ENCODE assay signal across 29 cellular contexts in the genomic region with DNA sequence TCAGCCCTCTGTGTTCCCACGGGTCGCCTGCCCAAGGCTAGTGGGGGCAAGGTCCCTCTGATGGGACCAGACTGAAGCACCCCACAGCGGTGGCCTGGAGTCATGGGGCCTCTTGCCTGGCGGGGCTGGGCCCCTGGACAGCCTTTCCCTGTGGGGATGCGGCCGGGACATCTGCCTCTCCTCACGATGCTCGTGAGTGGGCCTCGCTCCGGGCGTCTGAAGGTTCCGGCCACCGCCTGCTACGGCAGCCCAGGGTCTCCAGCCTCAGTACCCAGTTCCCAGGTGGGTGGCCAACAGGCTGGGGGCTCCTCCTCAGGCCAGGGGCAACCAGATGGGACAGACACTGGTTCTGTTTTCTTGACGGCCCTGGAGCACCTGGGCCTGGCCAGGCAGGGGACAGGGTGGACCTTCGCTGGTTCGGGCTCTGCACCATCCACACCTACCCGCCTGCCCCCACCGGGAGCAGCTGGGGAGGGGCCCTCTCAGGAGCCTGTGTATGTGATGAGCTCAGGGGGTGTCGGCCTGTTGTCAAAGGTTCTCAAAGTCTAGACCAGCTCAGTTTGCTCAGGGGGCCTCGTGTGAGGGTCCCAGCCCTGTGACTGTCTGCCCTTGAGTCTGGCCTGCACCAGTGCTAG. TPM values are rescaled to one million over a fixed set of nuclear protein-coding genes. Genes with fewer than 3 reads are reported as not detected.
"Had no signal": no experiment of that assay in that cellular context is flagged by ENCODE, and none has a peak within 500 bp of the region (broad histone marks: within the 10 kb centered on the region; RNA-seq: fewer than 3 reads in every experiment).

No MANE protein-coding gene starts in this region.

- H3K9me3 ChIP-seq: esophagus squamous epithelium, lower lobe of right lung, sigmoid colon, stomach, thyroid gland, vagina had no signal

- FAIRE-seq: endometrium, kidney had no signal

- DNase-seq: dermis blood vessel endothelial cell; effector memory CD4-positive, alpha-beta T cell; erythroblast; esophagus squamous epithelium; foreskin melanocyte; glutamatergic neuron; kidney; left ventricle myocardium superior; lower lobe of right lung; natural killer cell; sigmoid colon; stimulated activated CD4-positive, alpha-beta T cell treated with anti-CD3 and anti-CD28 coated beads, Interleukin-2, amount 100 ng/mL, for 24 hours; stimulated activated CD4-positive, alpha-beta T cell treated with anti-CD3 and anti-CD28 coated beads, Interleukin-4, amount 100 ng/mL, for 24 hours; stimulated activated naive CD4-positive, alpha-beta T cell treated with Interleukin-2 at 50 U/mL for 16 hours; stomach; thyroid gland; trophoblast cell had no signal

- H3K36me3 ChIP-seq: lower lobe of right lung, thyroid gland, vagina had no signal

- H3K79me2 ChIP-seq: parathyroid adenoma had no signal

- H3K9ac ChIP-seq: parathyroid adenoma had no signal

- H3K27ac Mint-ChIP-seq: natural killer cell; progenitor cell of endocrine pancreas; stimulated activated effector memory CD8-positive, alpha-beta T cell treated with anti-CD3 and anti-CD28 coated beads, Interleukin-12 subunit alpha, Interleukin-12 subunit beta, amount 100 ng/mL, for 72 hours had no signal

- H3K4me3 ChIP-seq: coronary artery, esophagus squamous epithelium, lower lobe of right lung, sigmoid colon, stomach, thyroid gland, vagina had no signal

- H3K27me3 ChIP-seq: thyroid gland, vagina had no signal

- H3K36me3 Mint-ChIP-seq: natural killer cell; stimulated activated effector memory CD8-positive, alpha-beta T cell treated with anti-CD3 and anti-CD28 coated beads, Interleukin-12 subunit alpha, Interleukin-12 subunit beta, amount 100 ng/mL, for 72 hours had no signal

- H3K4me3 Mint-ChIP-seq: natural killer cell; neural crest cell; stimulated activated effector memory CD8-positive, alpha-beta T cell treated with anti-CD3 and anti-CD28 coated beads, Interleukin-12 subunit alpha, Interleukin-12 subunit beta, amount 100 ng/mL, for 72 hours had no signal

- ATAC-seq: left ventricle myocardium superior; lower lobe of right lung; stimulated activated effector memory CD8-positive, alpha-beta T cell treated with anti-CD3 and anti-CD28 coated beads, Interleukin-12 subunit alpha, Interleukin-12 subunit beta, amount 100 ng/mL, for 72 hours had no signal

- H3K27ac ChIP-seq: coronary artery, esophagus squamous epithelium, lower lobe of right lung, parathyroid adenoma, sigmoid colon, stomach, thyroid gland, vagina had no signal

- H3K4me1 ChIP-seq: esophagus squamous epithelium, lower lobe of right lung, parathyroid adenoma, sigmoid colon, thyroid gland, vagina had no signal

- H3K9me3 Mint-ChIP-seq: natural killer cell; neural crest cell; stimulated activated effector memory CD8-positive, alpha-beta T cell treated with anti-CD3 and anti-CD28 coated beads, Interleukin-12 subunit alpha, Interleukin-12 subunit beta, amount 100 ng/mL, for 72 hours had no signal

- H2AFZ ChIP-seq: parathyroid adenoma had no signal

RNA-seq across cellular contexts. Expression of gene DOK7, which starts 32.4 kb away (rescaled TPM):
- total RNA-seq: mesenteric fat pad, neural crest cell, osteoblast, progenitor cell of endocrine pancreas, subcutaneous adipose tissue had no signal

RNA-seq across cellular contexts. Expression of gene HGFAC, which starts 53.7 kb away (rescaled TPM):
- total RNA-seq: mesenteric fat pad, mononuclear cell, osteoblast, stomach, subcutaneous adipose tissue, ureter, vagina had no signal
